In genomic region chr6:160238786-160239751, GRCh38 we compare ENCODE assay signal across 14 cellular contexts. TPM values are rescaled to one million over a fixed set of nuclear protein-coding genes. Genes with fewer than 3 reads are reported as not detected.
DNase-seq lines count a peak whose midpoint lies in the region; ATAC-seq, FAIRE-seq and TF ChIP-seq lines count a peak whose summit lies in the region.
"Had no signal": no experiment of that assay in that cellular context is flagged by ENCODE, and none has a peak within 500 bp of the region (broad histone marks: within the 10 kb centered on the region; RNA-seq: fewer than 3 reads in every experiment).

No MANE protein-coding gene starts in this region.

- DNase-seq in AG10803 (ENCODE audit: low read depth) (peak; percentile 17), MV-4-11 (lab: John Stamatoyannopoulos, UW) (peak; percentile 21), H1 (ENCODE audit: low read depth in 1 of 2, low spot score in 2 of 2) (peak in 1 of 2 experiments; percentile 22), left lung (no peak), H4 (ENCODE audit: low spot score) (no peak), hypothalamus (lab: John Stamatoyannopoulos, UW) (no peak), lower leg skin (ENCODE audit: low spot score in 2 of 2) (no peak), posterior cingulate gyrus (no peak)
- DNase-seq: activated CD4-positive, alpha-beta T cell treated with anti-CD3 and anti-CD28 coated beads for 4 hours; activated T-cell treated with anti-CD3 and anti-CD28 coated beads, Interleukin-2, amount 50 U/mL, for 72 hours; DMS79; H7; NCI-H1694 had no signal

- ATAC-seq in left lung, result peak; percentile 83
- ATAC-seq: activated T-cell treated with anti-CD3 and anti-CD28 coated beads, Interleukin-2, amount 50 U/mL, for 72 hours; stimulated activated effector memory CD8-positive, alpha-beta T cell treated with anti-CD3 and anti-CD28 coated beads, Interleukin-12 subunit alpha, Interleukin-12 subunit beta, amount 100 ng/mL, for 72 hours had no signal

- no peak overlapping the region for H4K5ac ChIP-seq in H1 (ENCODE audit: insufficient read length, low read depth, low read length)

- POLR2A ChIA-PET in H1 (lab: Charles Lee; ENCODE audit: partially characterized antibody), result interaction anchor here (0.8 to 1.3 kb wide), 3 partner anchors 10 to 18 kb away, joined by 3 to 4 read pairs (median 3); no protein-coding TSS in a partner anchor

- no peak overlapping the region for H3K14ac ChIP-seq in H1 (ENCODE audit: insufficient read length)

- H3K56ac ChIP-seq in H1 (replicated peaks; ENCODE audit: insufficient read length, low read depth, low read length), result no peak overlapping the region

- H2AK5ac ChIP-seq in H1 (ENCODE audit: low read depth, low read length), result 0 out of 2 replicates have a peak overlapping the region, but pooled peaks have one; percentile 1

- no peak overlapping the region for H2AFZ ChIP-seq in H1 (ENCODE audit: low read length)

- no peaks in the 10 kb centered on the region for H3K23me2 ChIP-seq in H1 (ENCODE audit: low read depth, low read length)

- H2BK15ac ChIP-seq in H1 (ENCODE audit: low read length), result no peak overlapping the region

- H3K27ac ChIP-seq in H1 (ENCODE audit: low read depth, low read length) (no peak overlapping the region; the same call in 1 of the 2 replicates), left lung (no peak overlapping the region)

- no peak overlapping the region for H3K4ac ChIP-seq in H1 (replicated peaks; ENCODE audit: insufficient read length, low read depth, low read length)

- peak overlapping the region; percentile 13 for H4K91ac ChIP-seq in H1 (replicated peaks; ENCODE audit: insufficient read length, low read length)

- peak overlapping the region; percentile 46; the same call in 1 of the 2 replicates for H2BK5ac ChIP-seq in H1 (ENCODE audit: low read depth, low read length)

- H3K18ac ChIP-seq in H1 (ENCODE audit: extremely low read depth, low read length), result peak overlapping the region; percentile 76; the same call in 1 of the 2 replicates

- no peak for TF ChIP-seq EP300 in H1 (IDR thresholded peaks at IDR 0.05; ENCODE audit: borderline replicate concordance in 1 of 2, low read depth in 2 of 2, low read length in 2 of 2)

- peak overlapping the region; percentile 52 for H2BK120ac ChIP-seq in H1 (replicated peaks; ENCODE audit: low read depth, low read length)

- no peaks in the 10 kb centered on the region for H3K27me3 ChIP-seq in H1 (replicated peaks in 1 of 4; ENCODE audit: control insufficient read depth in 3 of 4, extremely low read depth in 1 of 4, insufficient read depth in 3 of 4, low read length in 3 of 4)
- H3K27me3 ChIP-seq in left lung, result no peaks in the 10 kb centered on the region

- H3K4me3 ChIP-seq in AG10803 (ENCODE audit: low read length) (no peak overlapping the region), H1 (ENCODE audit: extremely low read depth in 1 of 4, insufficient read depth in 2 of 4, low read depth in 3 of 4, low read length in 4 of 4) (no peak overlapping the region), left lung (no peak overlapping the region), lower leg skin (ENCODE audit: low read depth, poor library complexity, severe bottlenecking) (no peak overlapping the region)

- intact Hi-C loops in left lung (cut with DNase I) (no loop called here), lower leg skin (cut with DNase I; ENCODE audit: low total_unique reads) (no loop called here), posterior cingulate gyrus (cut with DNase I) (no loop called here)

- H3K36me3 ChIP-seq in H1 (ENCODE audit: control insufficient read depth in 2 of 4, insufficient read depth in 4 of 4, low read length in 3 of 4), result peaks cover 0 to 5% (median 2%) of the 10 kb centered on the region in 4 experiments; a peak in 2 of 8 replicates
- no peaks in the 10 kb centered on the region for H3K36me3 ChIP-seq in left lung

- no peaks in the 10 kb centered on the region for H3K79me2 ChIP-seq in H1 (ENCODE audit: control insufficient read depth in 1 of 2, insufficient read depth in 2 of 2, low read length in 2 of 2)

- H3K23ac ChIP-seq in H1 (ENCODE audit: insufficient read length), result no peak overlapping the region

- FAIRE-seq in H1 (lab: Jason Lieb, UNC), result no peak

- no peak for TF ChIP-seq CTCF in AG10803 (conservative IDR thresholded peaks at IDR 0.05; ENCODE audit: low read length)
- TF ChIP-seq CTCF in H1 (IDR thresholded peaks at IDR 0.05; ENCODE audit: control extremely low read depth in 1 of 3, insufficient read depth in 1 of 3, low read depth in 1 of 3, low read length in 3 of 3), result no peak
- TF ChIP-seq CTCF in left lung (IDR thresholded peaks at IDR 0.05), result no peak
- no peak for TF ChIP-seq CTCF in lower leg skin (IDR thresholded peaks at IDR 0.05)

- H3K9me3 ChIP-seq in H1 (ENCODE audit: insufficient read depth in 2 of 2, low read depth in 1 of 2, low read length in 1 of 2), result peaks cover 7 to 26% of the 10 kb centered on the region in 2 experiments
- H3K9me3 ChIP-seq in left lung, result peaks cover 0 to 14% of the 10 kb centered on the region in 2 donors

- H2BK20ac ChIP-seq in H1 (ENCODE audit: low read length), result peak overlapping the region; percentile 75; the same call in 1 of the 2 replicates

- no peaks in the 10 kb centered on the region for H4K20me1 ChIP-seq in H1 (replicated peaks in 1 of 2; ENCODE audit: control insufficient read depth in 1 of 2, insufficient read depth in 2 of 2, low read length in 2 of 2)

- no peaks in the 10 kb centered on the region for H3K79me1 ChIP-seq in H1 (ENCODE audit: low read depth, low read length)

- CTCF ChIA-PET in H1 (lab: Charles Lee; ENCODE audit: partially characterized antibody), result interaction anchor here (1.2 to 1.3 kb wide), 2 partner anchors 30 to 38 kb away, joined by 3 read pairs; no protein-coding TSS in a partner anchor

- no peak overlapping the region for H3K9ac ChIP-seq in H1 (replicated peaks in 1 of 4; ENCODE audit: extremely low read depth in 1 of 4, low read depth in 3 of 4, low read length in 3 of 4)

- TF ChIP-seq POLR2A in H1 (IDR thresholded peaks at IDR 0.05; ENCODE audit: control extremely low read depth in 1 of 2, low read depth in 2 of 2, low read length in 2 of 2), result no peak
- TF ChIP-seq POLR2A in lower leg skin (IDR thresholded peaks at IDR 0.05), result no peak

- H2BK12ac ChIP-seq in H1 (ENCODE audit: low read depth, low read length), result no peak overlapping the region

- peaks cover 1 to 19% (median 13%) of the 10 kb centered on the region in 4 experiments; a peak in 6 of 7 replicates for H3K4me1 ChIP-seq in H1 (replicated peaks in 1 of 4; ENCODE audit: control insufficient read depth in 3 of 4, insufficient read depth in 4 of 4, low read length in 3 of 4)
- no peaks in the 10 kb centered on the region for H3K4me1 ChIP-seq in left lung

- WGBS in H1 (ENCODE audit: extremely low coverage in 1 of 2, insufficient coverage in 1 of 2, insufficient read length in 1 of 2, insufficient replicate concordance in 2 of 2, low coverage in 1 of 2, low lambda C conversion rate in 2 of 2, missing lambda C conversion rate in 1 of 2), 2 experiments, result 94% methylated on average over 4 of the region's 5 CpGs; no CpG with 5 or more reads in 1 of the 2 experiments
- 65 to 77% methylated on average over 5 of the region's 5 CpGs for WGBS in lower leg skin, 2 donors

- H4K8ac ChIP-seq in H1 (ENCODE audit: extremely low read depth, insufficient read depth, low read length), result no peak overlapping the region

- peak overlapping the region in 1 of 2 experiments; percentile 53; a peak in 1 of 4 replicates for H3K4me2 ChIP-seq in H1 (ENCODE audit: insufficient read depth in 1 of 2, low read depth in 2 of 2, low read length in 2 of 2)

- no peak for TF ChIP-seq RAD21 in H1 (IDR thresholded peaks at IDR 0.05 in 1 of 2, conservative IDR thresholded peaks at IDR 0.05 in 1 of 2; ENCODE audit: low read depth in 2 of 2, low read length in 2 of 2)

TF ChIP-seq in H1, 55 proteins besides CTCF, POLR2A, EP300 and RAD21:
- TF ChIP-seq HDAC2 (IDR thresholded peaks at IDR 0.05; ENCODE audit: borderline replicate concordance in 1 of 2, low read depth in 2 of 2, low read length in 2 of 2) (no peak), SIRT6 (IDR thresholded peaks at IDR 0.05; ENCODE audit: low read length) (no peak), SUZ12 (IDR thresholded peaks at IDR 0.05; ENCODE audit: low read length) (no peak), SP1 (IDR thresholded peaks at IDR 0.05; ENCODE audit: low read depth, low read length) (no peak), KDM4A (IDR thresholded peaks at IDR 0.05; ENCODE audit: low read depth, low read length, severe bottlenecking) (no peak), RFX5 (IDR thresholded peaks at IDR 0.05; ENCODE audit: borderline replicate concordance, low read depth, low read length) (no peak), ZNF274 (IDR thresholded peaks at IDR 0.05; ENCODE audit: borderline replicate concordance, extremely low read depth, low read length) (no peak), TAF1 (IDR thresholded peaks at IDR 0.05; ENCODE audit: low read depth, low read length) (no peak), MAFK (IDR thresholded peaks at IDR 0.05; ENCODE audit: low read depth, low read length) (no peak)

RNA-seq across cellular contexts. Expression of gene SLC22A2, which starts 19.6 kb away (rescaled TPM):
- total RNA-seq in H1 (2021; fragmentation: NEBNext Ultra II Directional; extraction: Animal tissue kit (Norgen Biotek cat#: 25700)), result 1.2 and 1.4 TPM in 2 replicates
- polyA plus RNA-seq in H1 (2011; rRNA removed), result 0.23 TPM in 1 of 2 replicates, not detected in the other
- polyA plus RNA-seq in H1 (2011; cell fraction: cytosol; rRNA removed), result 0.23 TPM
- polyA plus RNA-seq in H1 (2011; cell fraction: nucleus; rRNA removed), result 0.24 TPM
- 0.24 to 0.57 TPM (median 0.31 TPM) in 4 replicates for polyA plus RNA-seq in H1 (2012, experiment 1 of 2)
- polyA plus RNA-seq in H1 (2012, experiment 2 of 2), result not detected
- polyA plus RNA-seq in H1 (2013, experiment 1 of 2), result 0.75 TPM
- 0.75 TPM for polyA plus RNA-seq in H1 (2013, experiment 2 of 2)
- 0.28 and 1.2 TPM in 2 replicates for polyA minus RNA-seq in H1 (2011; rRNA and poly(A)+ RNA removed)
- not detected for polyA minus RNA-seq in H1 (2011; cell fraction: cytosol; rRNA and poly(A)+ RNA removed)
- 0.40 TPM for polyA minus RNA-seq in H1 (2011; cell fraction: nucleus; rRNA and poly(A)+ RNA removed)
- total RNA-seq in left lung (not detected), lower leg skin (not detected)
- total RNA-seq in H4 (2014; rRNA removed; shearing (Covaris generic)), result not detected in 2 replicates
- total RNA-seq: activated T-cell treated with anti-CD3 and anti-CD28 coated beads, Interleukin-2, amount 50 U/mL, for 72 hours had no signal

Comparison
In these comparisons a context has a peak if more than half of its experiments do, and no peak if none do; other contexts are left out.
1. DNase-seq: peak in AG10803 (single experiment) and MV-4-11 (single experiment); none in left lung (0 of 2), H4 (single experiment), hypothalamus (0 of 51), lower leg skin (0 of 2) and posterior cingulate gyrus (0 of 10).